Comparison of ENCODE assay signal across 33 cellular contexts in the genomic region with DNA sequence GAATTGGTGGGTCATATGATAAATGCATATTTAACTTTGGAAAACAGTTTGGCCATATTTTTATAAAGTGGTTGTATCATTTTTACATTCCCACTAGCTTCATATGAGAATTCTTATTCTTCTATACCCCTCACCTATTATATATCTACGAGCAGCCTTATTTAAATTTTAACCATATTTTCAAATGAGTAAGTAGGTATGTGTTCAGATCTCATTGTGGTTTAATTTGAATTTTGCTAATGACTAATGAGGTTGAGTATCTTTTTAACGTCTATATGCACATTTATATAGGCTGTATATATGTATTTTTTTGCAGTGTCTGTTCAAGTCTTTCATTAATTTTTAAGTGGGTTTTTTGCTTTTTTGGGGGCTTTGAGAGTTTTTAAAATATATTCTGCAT.
"Had no signal": no experiment of that assay in that cellular context is flagged by ENCODE, and none has a peak within 500 bp of the region (broad histone marks: within the 10 kb centered on the region; RNA-seq: fewer than 3 reads in every experiment).

No MANE protein-coding gene starts in this region.

- H3K27me3 ChIP-seq: ascending aorta, breast epithelium, cardiac muscle cell, dorsolateral prefrontal cortex had no signal

- H3K4me1 ChIP-seq: breast epithelium had no signal

- H3K27ac Mint-ChIP-seq: activated B cell treated with CpG ODN at 0.5 μM for 24 hours; activated CD4-positive, alpha-beta memory T cell treated with anti-CD3 and anti-CD28 coated beads, Interleukin-2, amount 10 ng/mL, durations not matched to agents 7 days and 5 days; activated CD4-positive, alpha-beta T cell treated with anti-CD3 and anti-CD28 coated beads, Interleukin-2, amount 10 ng/mL, durations not matched to agents 7 days and 5 days; activated naive CD8-positive, alpha-beta T cell treated with anti-CD3 and anti-CD28 coated beads, Interleukin-2, amount 10 ng/mL, durations not matched to agents 7 days and 5 days; activated T-cell treated with anti-CD3 and anti-CD28 coated beads, Interleukin-2, amount 50 U/mL, for 24 hours; activated T-cell treated with anti-CD3 and anti-CD28 coated beads, Interleukin-2, amount 50 U/mL, for 72 hours; brain; dendritic cell treated with granulocyte-macrophage colony-stimulating factor and Interleukin-4, amounts not matched to agents 40 ng/mL and 50 ng/mL, for 4 days; endodermal cell; T-helper 17 cell; T-helper 2 cell treated with Interferon-gamma antibody and Interleukin-4, amounts not matched to agents 5 μg/mL and 100 μg/mL, for 36 hours had no signal

- H3K36me3 ChIP-seq: breast epithelium, WERI-Rb-1 had no signal

- DNase-seq: activated B cell treated with CpG ODN at 0.5 μM for 24 hours; activated CD4-positive, alpha-beta memory T cell treated with anti-CD3 and anti-CD28 coated beads, Interleukin-2, amount 10 ng/mL, durations not matched to agents 7 days and 5 days; activated CD4-positive, alpha-beta T cell treated with anti-CD3 and anti-CD28 coated beads for 1 hour; activated CD4-positive, alpha-beta T cell treated with anti-CD3 and anti-CD28 coated beads for 4 hours; activated CD4-positive, alpha-beta T cell treated with anti-CD3 and anti-CD28 coated beads, Interleukin-2, amount 10 ng/mL, durations not matched to agents 7 days and 5 days; activated CD4-positive, alpha-beta T cell treated with anti-CD3 and anti-CD28 coated beads, Interleukin-2, amount 50 U/mL, for 4 hours; activated CD8-positive, alpha-beta memory T cell treated with anti-CD3 and anti-CD28 coated beads, Interleukin-2, amount 50 U/mL, for 48 hours; activated effector memory CD4-positive, alpha-beta T cell treated with Interleukin-2 at 50 U/mL for 16 hours; activated gamma-delta T cell treated with Interleukin-2 at 50 U/mL for 16 hours; activated naive CD4-positive, alpha-beta T cell treated with anti-CD3 and anti-CD28 coated beads, Interleukin-2, amount 50 U/mL, for 16 hours; activated naive CD4-positive, alpha-beta T cell treated with Interleukin-2 at 50 U/mL for 16 hours; activated naive CD8-positive, alpha-beta T cell treated with anti-CD3 and anti-CD28 coated beads, Interleukin-2, amount 10 ng/mL, durations not matched to agents 7 days and 5 days; activated T-cell treated with anti-CD3 and anti-CD28 coated beads for 4 hours; activated T-cell treated with anti-CD3 and anti-CD28 coated beads, Interleukin-2, amount 50 U/mL, for 24 hours; activated T-cell treated with anti-CD3 and anti-CD28 coated beads, Interleukin-2, amount 50 U/mL, for 72 hours; central memory CD4-positive, alpha-beta T cell; dorsolateral prefrontal cortex; effector memory CD4-positive, alpha-beta T cell; endodermal cell; foreskin fibroblast; head of caudate nucleus; T-helper 1 cell; T-helper 17 cell; T1000; WERI-Rb-1 had no signal

- ATAC-seq: activated T-cell treated with anti-CD3 and anti-CD28 coated beads, Interleukin-2, amount 50 U/mL, for 72 hours; esophagus mucosa; T-helper 17 cell had no signal

- H3K27me3 Mint-ChIP-seq: activated B cell treated with CpG ODN at 0.5 μM for 24 hours; activated CD4-positive, alpha-beta memory T cell treated with anti-CD3 and anti-CD28 coated beads, Interleukin-2, amount 10 ng/mL, durations not matched to agents 7 days and 5 days; activated CD4-positive, alpha-beta T cell treated with anti-CD3 and anti-CD28 coated beads, Interleukin-2, amount 10 ng/mL, durations not matched to agents 7 days and 5 days; activated naive CD8-positive, alpha-beta T cell treated with anti-CD3 and anti-CD28 coated beads, Interleukin-2, amount 10 ng/mL, durations not matched to agents 7 days and 5 days; activated T-cell treated with anti-CD3 and anti-CD28 coated beads, Interleukin-2, amount 50 U/mL, for 24 hours; brain; dendritic cell treated with granulocyte-macrophage colony-stimulating factor and Interleukin-4, amounts not matched to agents 40 ng/mL and 50 ng/mL, for 4 days; T-helper 17 cell had no signal

- H3K4me3 ChIP-seq: ascending aorta, breast epithelium, cardiac muscle cell, coronary artery, dorsolateral prefrontal cortex had no signal

- H3K4me3 Mint-ChIP-seq: activated B cell treated with CpG ODN at 0.5 μM for 24 hours; activated CD4-positive, alpha-beta memory T cell treated with anti-CD3 and anti-CD28 coated beads, Interleukin-2, amount 10 ng/mL, durations not matched to agents 7 days and 5 days; activated CD4-positive, alpha-beta T cell treated with anti-CD3 and anti-CD28 coated beads, Interleukin-2, amount 10 ng/mL, durations not matched to agents 7 days and 5 days; activated naive CD8-positive, alpha-beta T cell treated with anti-CD3 and anti-CD28 coated beads, Interleukin-2, amount 10 ng/mL, durations not matched to agents 7 days and 5 days; activated T-cell treated with anti-CD3 and anti-CD28 coated beads, Interleukin-2, amount 50 U/mL, for 24 hours; activated T-cell treated with anti-CD3 and anti-CD28 coated beads, Interleukin-2, amount 50 U/mL, for 72 hours; brain; dendritic cell treated with granulocyte-macrophage colony-stimulating factor and Interleukin-4, amounts not matched to agents 40 ng/mL and 50 ng/mL, for 4 days; endodermal cell; T-helper 17 cell; T-helper 2 cell treated with Interferon-gamma antibody and Interleukin-4, amounts not matched to agents 5 μg/mL and 100 μg/mL, for 36 hours had no signal

- H3K27ac ChIP-seq: ascending aorta, breast epithelium, cardiac muscle cell, coronary artery, dorsolateral prefrontal cortex, WERI-Rb-1 had no signal

- H3K9me3 Mint-ChIP-seq: activated B cell treated with CpG ODN at 0.5 μM for 24 hours; activated CD4-positive, alpha-beta memory T cell treated with anti-CD3 and anti-CD28 coated beads, Interleukin-2, amount 10 ng/mL, durations not matched to agents 7 days and 5 days; activated CD4-positive, alpha-beta T cell treated with anti-CD3 and anti-CD28 coated beads, Interleukin-2, amount 10 ng/mL, durations not matched to agents 7 days and 5 days; activated naive CD8-positive, alpha-beta T cell treated with anti-CD3 and anti-CD28 coated beads, Interleukin-2, amount 10 ng/mL, durations not matched to agents 7 days and 5 days; activated T-cell treated with anti-CD3 and anti-CD28 coated beads, Interleukin-2, amount 50 U/mL, for 24 hours; activated T-cell treated with anti-CD3 and anti-CD28 coated beads, Interleukin-2, amount 50 U/mL, for 72 hours; endodermal cell; T-helper 2 cell treated with Interferon-gamma antibody and Interleukin-4, amounts not matched to agents 5 μg/mL and 100 μg/mL, for 36 hours had no signal

- H3K9me3 ChIP-seq: ascending aorta, breast epithelium had no signal
